ENCODE assay signal across 16 cellular contexts in genomic region chr17:58535431-58535830, GRCh38. TPM values are rescaled to one million over a fixed set of nuclear protein-coding genes. Genes with fewer than 3 reads are reported as not detected.
A peak's percentile ranks its signal among the peaks of the same experiment; 100 is the strongest.
DNase-seq lines count a peak whose midpoint lies in the region; ATAC-seq and TF ChIP-seq lines count a peak whose summit lies in the region.
"Had no signal": no experiment of that assay in that cellular context is flagged by ENCODE, and none has a peak within 500 bp of the region (broad histone marks: within the 10 kb centered on the region; RNA-seq: fewer than 3 reads in every experiment).

No MANE protein-coding gene starts in this region.

- H3K4me3 ChIP-seq in adrenal gland, result no peak overlapping the region

- H3K36me3 ChIP-seq in adrenal gland (replicated peaks in 1 of 2), result no peaks in the 10 kb centered on the region
- H3K36me3 ChIP-seq: BE2C had no signal

- ATAC-seq in left lobe of liver (peak; percentile 51), HG03025 (IDR thresholded peaks at IDR 0.05; ENCODE audit: low FRiP score, unreplicated experiment) (no peak), GM21723 (IDR thresholded peaks at IDR 0.05; ENCODE audit: unreplicated experiment) (no peak)
- ATAC-seq: activated T-helper 17 cell treated with anti-CD3 and anti-CD28 coated beads, Interleukin-2, amount 50 U/mL, for 72 hours had no signal

- H3K27ac ChIP-seq in adrenal gland, result peak overlapping the region; percentile 27 to 92 (median 70)
- H3K27ac ChIP-seq: VCaP had no signal

- TF ChIP-seq POLR2A in adrenal gland (IDR thresholded peaks at IDR 0.05), result no peak

- WGBS in adrenal gland, 4 donors, result 33 to 67% (median 42%) methylated on average over 2 of the region's 2 CpGs

- peaks cover 36 to 54% of the 10 kb centered on the region in 2 donors for H3K4me1 ChIP-seq in adrenal gland (replicated peaks in 1 of 2)
- H3K4me1 ChIP-seq: BE2C had no signal

- H3K9me3 ChIP-seq in adrenal gland (replicated peaks in 1 of 3), result no peaks in the 10 kb centered on the region
- H3K9me3 ChIP-seq: BE2C had no signal

- H3K27me3 ChIP-seq in adrenal gland, result no peaks in the 10 kb centered on the region

- no peak for TF ChIP-seq CTCF in adrenal gland (IDR thresholded peaks at IDR 0.05)

- DNase-seq in AG08396 (ENCODE audit: low spot score) (peak; percentile 68), HCEC 1CT (peak; percentile 62), adrenal gland (no peak), left lobe of liver (ENCODE audit: low spot score) (peak; percentile 77), NCI-H774 (lab: John Stamatoyannopoulos, UW) (no peak), hypothalamus (lab: John Stamatoyannopoulos, UW) (no peak)
- DNase-seq: anterior cingulate cortex; BE2C; NCI-H187; NCI-H510A; nucleus accumbens; stimulated activated naive CD4-positive, alpha-beta T cell had no signal

- intact Hi-C loops in adrenal gland (cut with DNase I), result loop anchor here (10.0 kb wide), 2 partner anchors 49 to 159 kb away; partner anchors contain the start of genes RAD51C (in 1 of the 2) and TEX14 (in 1 of the 2)

RNA-seq across cellular contexts. Expression of gene MTMR4, which starts 21.0 kb away (rescaled TPM):
- total RNA-seq in adrenal gland (10 to 100 TPM; 36.4 to 72.0 (median 43.7) TPM), left lobe of liver (101 TPM)
- 10 to 100 TPM; 11.4 to 43.1 (median 17.0) TPM for polyA plus RNA-seq in adrenal gland

RNA-seq across cellular contexts. Expression of gene HSF5, which starts 47.2 kb away (rescaled TPM):
- total RNA-seq in adrenal gland (not detected), left lobe of liver (0.18 TPM)
- under 1 TPM; 0.03 to 0.08 (median 0.04) TPM for polyA plus RNA-seq in adrenal gland

Comparison
In these comparisons a context has a peak if more than half of its experiments do, and no peak if none do; other contexts are left out.
1. DNase-seq: peak in AG08396 (single experiment), HCEC 1CT (single experiment) and left lobe of liver (single experiment); none in adrenal gland (0 of 7), NCI-H774 (single experiment) and hypothalamus (0 of 51).